In genomic region chr22:24141586-24141985, GRCh38 we compare ENCODE assay signal across 8 cellular contexts. TPM values are rescaled to one million over a fixed set of nuclear protein-coding genes. Genes with fewer than 3 reads are reported as not detected.
A peak's percentile ranks its signal among the peaks of the same experiment; 100 is the strongest.
DNase-seq lines count a peak whose midpoint lies in the region; ATAC-seq and TF ChIP-seq lines count a peak whose summit lies in the region.

No MANE protein-coding gene starts in this region.

- H3K18ac ChIP-seq in mesenchymal stem cell (ENCODE audit: low read depth in 1 of 2, low read length in 2 of 2), result no peak overlapping the region

- H2BK120ac ChIP-seq in mesenchymal stem cell (ENCODE audit: low read depth, low read length), result no peak overlapping the region

- no peak overlapping the region for H2BK12ac ChIP-seq in mesenchymal stem cell (ENCODE audit: low read length in 2 of 2)

- H3K36me3 ChIP-seq in KOPT-K1 (ENCODE audit: insufficient read depth, low read length), result peaks cover 71% of the 10 kb centered on the region
- peaks cover 20 to 41% of the 10 kb centered on the region in 2 experiments for H3K36me3 ChIP-seq in mesenchymal stem cell (ENCODE audit: control insufficient read depth in 1 of 2, insufficient read depth in 2 of 2, low read depth in 1 of 2, low read length in 2 of 2)
- H3K36me3 ChIP-seq in spleen, result peaks cover 0 to 41% (median 2%) of the 10 kb centered on the region in 6 donors

- H4K8ac ChIP-seq in mesenchymal stem cell (ENCODE audit: low read length), result no peak overlapping the region

- intact Hi-C loops in CD14-positive monocyte (cut with micrococcal nuclease), result no loop called here
- intact Hi-C loops in spleen (cut with DNase I; ENCODE audit: low total_unique reads), result no loop called here

- no peak overlapping the region for H3K14ac ChIP-seq in mesenchymal stem cell (ENCODE audit: low read length in 2 of 2)

- no peak overlapping the region for H2BK5ac ChIP-seq in mesenchymal stem cell (ENCODE audit: low read depth, low read length, poor library complexity, severe bottlenecking)

- H4K91ac ChIP-seq in mesenchymal stem cell (ENCODE audit: low read length), result no peak overlapping the region

- no peaks in the 10 kb centered on the region for H3K9me3 Mint-ChIP-seq in CD14-positive monocyte
- no peaks in the 10 kb centered on the region for H3K9me3 Mint-ChIP-seq in activated naive CD4-positive, alpha-beta T cell treated with anti-CD3 and anti-CD28 coated beads, Interleukin-2, amount 10 ng/mL, durations not matched to agents 7 days and 5 days

- H3K4me1 Mint-ChIP-seq in CD14-positive monocyte, result peaks cover 60% of the 10 kb centered on the region
- H3K4me1 Mint-ChIP-seq in activated naive CD4-positive, alpha-beta T cell treated with anti-CD3 and anti-CD28 coated beads, Interleukin-2, amount 10 ng/mL, durations not matched to agents 7 days and 5 days, result peaks cover 65% of the 10 kb centered on the region

- H3K4me3 ChIP-seq in mesenchymal stem cell (ENCODE audit: insufficient read depth in 1 of 2, low read depth in 1 of 2, low read length in 2 of 2) (no peak overlapping the region), spleen (no peak overlapping the region)

- no peaks in the 10 kb centered on the region for H3K9me3 ChIP-seq in KOPT-K1 (ENCODE audit: insufficient read depth, low read length, poor library complexity, severe bottlenecking)
- no peaks in the 10 kb centered on the region for H3K9me3 ChIP-seq in mesenchymal stem cell (ENCODE audit: control insufficient read depth, low read length)
- H3K9me3 ChIP-seq in spleen, result no peaks in the 10 kb centered on the region

- H3K4me3 Mint-ChIP-seq in CD14-positive monocyte, result no peak overlapping the region
- no peak overlapping the region for H3K4me3 Mint-ChIP-seq in activated naive CD4-positive, alpha-beta T cell treated with anti-CD3 and anti-CD28 coated beads, Interleukin-2, amount 10 ng/mL, durations not matched to agents 7 days and 5 days

- H3K4me2 ChIP-seq in mesenchymal stem cell (ENCODE audit: low read length, poor library complexity, severe bottlenecking), result no peak overlapping the region

- H3K27ac ChIP-seq in KOPT-K1 (ENCODE audit: low read depth, low read length, poor library complexity, severe bottlenecking) (peak overlapping the region; percentile 38), mesenchymal stem cell (ENCODE audit: low read length, poor library complexity, severe bottlenecking) (no peak overlapping the region), spleen (peak overlapping the region in 2 of 8 donors; percentile 62 to 68)

- ATAC-seq in GM18520 (IDR thresholded peaks at IDR 0.05; ENCODE audit: unreplicated experiment), result no peak
- no peak for ATAC-seq in GM21390 (IDR thresholded peaks at IDR 0.05; ENCODE audit: unreplicated experiment)

- H3K27ac Mint-ChIP-seq in CD14-positive monocyte, result peak overlapping the region in 6 of 7 donors; percentile 57 to 92 (median 84)
- H3K27ac Mint-ChIP-seq in activated naive CD4-positive, alpha-beta T cell treated with anti-CD3 and anti-CD28 coated beads, Interleukin-2, amount 10 ng/mL, durations not matched to agents 7 days and 5 days, result peak overlapping the region; percentile 86

- H3K23ac ChIP-seq in mesenchymal stem cell (ENCODE audit: low read length in 2 of 2), result no peak overlapping the region

- H3K9ac ChIP-seq in mesenchymal stem cell (ENCODE audit: low read length), result no peak overlapping the region

- no peaks in the 10 kb centered on the region for H3K27me3 Mint-ChIP-seq in CD14-positive monocyte (ENCODE audit: low read depth in 3 of 3)
- H3K27me3 Mint-ChIP-seq in activated naive CD4-positive, alpha-beta T cell treated with anti-CD3 and anti-CD28 coated beads, Interleukin-2, amount 10 ng/mL, durations not matched to agents 7 days and 5 days, result no peaks in the 10 kb centered on the region

- H3K79me1 ChIP-seq in mesenchymal stem cell (replicated peaks; ENCODE audit: low read length, poor library complexity, severe bottlenecking), result peaks cover 31% of the 10 kb centered on the region

- TF ChIP-seq CTCF in CD14-positive monocyte (IDR thresholded peaks at IDR 0.05), result no peak
- no peak for TF ChIP-seq CTCF in spleen (IDR thresholded peaks at IDR 0.05 in 8 of 11, conservative IDR thresholded peaks at IDR 0.05 in 3 of 11)

- H3K4me1 ChIP-seq in mesenchymal stem cell (ENCODE audit: control insufficient read depth, insufficient read depth, low read depth, low read length) (peaks cover 23% of the 10 kb centered on the region), spleen (peaks cover 27 to 82% (median 49%) of the 10 kb centered on the region in 6 donors)

- H3K27me3 ChIP-seq in mesenchymal stem cell (ENCODE audit: control insufficient read depth in 1 of 2, insufficient read depth in 1 of 2, low read length in 2 of 2) (no peaks in the 10 kb centered on the region), spleen (replicated peaks in 1 of 7) (no peaks in the 10 kb centered on the region)

- H3K4ac ChIP-seq in mesenchymal stem cell (ENCODE audit: low read depth in 1 of 2, low read length in 2 of 2), result peak overlapping the region; percentile 11 to 31

- 79% methylated on average over 2 of the region's 2 CpGs for WGBS in mesenchymal stem cell
- 49 to 100% (median 65%) methylated on average over 2 of the region's 2 CpGs for WGBS in spleen, 5 donors

- no peak overlapping the region for H2AFZ ChIP-seq in mesenchymal stem cell (ENCODE audit: low read depth, low read length)

- no peak overlapping the region for H2AK5ac ChIP-seq in mesenchymal stem cell (ENCODE audit: low read length, severe bottlenecking)

- CTCF ChIA-PET in activated naive CD4-positive, alpha-beta T cell treated with anti-CD3 and anti-CD28 coated beads, Interleukin-2, amount 10 ng/mL, durations not matched to agents 7 days and 5 days (lab: Charles Lee), result interaction anchor here (0.8 to 2.7 kb wide), 3 partner anchors 9 to 16 kb away, joined by 3 to 11 read pairs (median 9); no protein-coding TSS in a partner anchor

- DNase-seq in CD14-positive monocyte (ENCODE audit: low spot score) (no peak), mesenchymal stem cell (peak; percentile 43), H4 (ENCODE audit: low spot score) (no peak), spleen (no peak)
- peak; percentile 52 for DNase-seq in activated naive CD4-positive, alpha-beta T cell treated with anti-CD3 and anti-CD28 coated beads, Interleukin-2, amount 10 ng/mL, durations not matched to agents 7 days and 5 days

- no peak for TF ChIP-seq POLR2A in spleen (IDR thresholded peaks at IDR 0.05)

- H2BK15ac ChIP-seq in mesenchymal stem cell (ENCODE audit: low read depth, poor library complexity, severe bottlenecking), result peak overlapping the region; percentile 26

- H3K36me3 Mint-ChIP-seq in CD14-positive monocyte, result peaks cover 39 to 49% of the 10 kb centered on the region in 2 donors
- peaks cover 42% of the 10 kb centered on the region for H3K36me3 Mint-ChIP-seq in activated naive CD4-positive, alpha-beta T cell treated with anti-CD3 and anti-CD28 coated beads, Interleukin-2, amount 10 ng/mL, durations not matched to agents 7 days and 5 days

RNA-seq across cellular contexts. Expression of gene SUSD2, which starts 39.7 kb away (rescaled TPM):
- polyA plus RNA-seq in CD14-positive monocyte (not detected), spleen (1 to 10 TPM; 2.2 to 4.0 (median 3.6) TPM)
- 19.4 TPM for polyA plus RNA-seq in mesenchymal stem cell (2013, experiment 1 of 2)
- polyA plus RNA-seq in mesenchymal stem cell (2013, experiment 2 of 2), result 19.1 TPM
- 0.12 and 0.37 TPM in 2 replicates for total RNA-seq in H4 (2014; rRNA removed; shearing (Covaris generic))
- total RNA-seq in spleen, result 1 to 10 TPM; 1.4 to 9.0 (median 3.2) TPM

Comparison
In these comparisons a context has a peak if more than half of its experiments do, and no peak if none do; other contexts are left out.
1. DNase-seq: peak in activated naive CD4-positive, alpha-beta T cell treated with anti-CD3 and anti-CD28 coated beads, Interleukin-2, amount 10 ng/mL, durations not matched to agents 7 days and 5 days (single experiment) and mesenchymal stem cell (single experiment); none in CD14-positive monocyte (single experiment), H4 (single experiment) and spleen (single experiment).